Comparison of ENCODE assay signal across 11 cellular contexts in the genomic region with DNA sequence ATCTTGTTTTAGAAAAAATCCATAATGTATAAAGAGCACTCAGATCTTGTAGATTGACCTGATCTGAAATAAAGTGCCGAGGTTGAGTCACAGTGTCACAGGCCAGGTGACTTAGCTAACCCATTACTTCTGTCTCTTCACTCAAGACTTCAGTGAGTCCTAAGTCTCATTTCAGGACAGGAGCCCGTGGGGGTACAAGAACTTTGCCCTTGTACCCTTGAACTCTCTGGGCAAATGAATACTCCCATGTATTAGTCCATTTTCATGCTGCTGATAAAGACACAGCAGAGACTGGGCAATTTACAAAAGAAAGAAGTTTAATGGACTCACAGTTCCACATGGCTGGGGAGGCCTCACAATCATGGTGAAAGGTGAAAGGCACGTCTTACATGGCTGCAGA.
"Had no signal": no experiment of that assay in that cellular context is flagged by ENCODE, and none has a peak within 500 bp of the region (broad histone marks: within the 10 kb centered on the region; RNA-seq: fewer than 3 reads in every experiment).

No MANE protein-coding gene starts in this region.

- H3K9ac ChIP-seq: GM23248 had no signal

- H3K4me2 ChIP-seq: GM23338 had no signal

- ATAC-seq: GM23338, HCT116 had no signal

- DNase-seq: GM23248, GOT3, H7, H9, HCEC 1CT, HFFc6 had no signal

- H3K4me1 ChIP-seq: HAP-1 had no signal

- H3K36me3 ChIP-seq: HAP-1 had no signal

- H3K4me3 ChIP-seq: GM23248, GM23338, HAP-1 had no signal

- H2AFZ ChIP-seq: GM23248, GM23338 had no signal

- H3K9me3 ChIP-seq: HAP-1 had no signal

- H3K27ac ChIP-seq: GM23248 had no signal

- FAIRE-seq: H1, H54 had no signal
